ENCODE assay signal across 27 cellular contexts in genomic region chr11:12129227-12129626, GRCh38.
"Had no signal": no experiment of that assay in that cellular context is flagged by ENCODE, and none has a peak within 500 bp of the region (broad histone marks: within the 10 kb centered on the region; RNA-seq: fewer than 3 reads in every experiment).

No MANE protein-coding gene starts in this region.

- H3K36me3 Mint-ChIP-seq: natural killer cell; neural progenitor cell; stimulated activated memory B cell treated with anti-CD40 and anti-IgM and Interleukin-4, amounts not matched to agents 10 μg/mL and 1 μg/mL and 100 μg/mL, for 72 hours; type B pancreatic cell had no signal

- H3K9ac ChIP-seq: neural progenitor cell had no signal

- H3K27ac Mint-ChIP-seq: activated CD4-positive, alpha-beta T cell treated with anti-CD3 and anti-CD28 coated beads, Interleukin-2, amount 10 ng/mL, durations not matched to agents 7 days and 5 days; activated naive CD4-positive, alpha-beta T cell treated with anti-CD3 and anti-CD28 coated beads, Interleukin-2, amount 10 ng/mL, durations not matched to agents 7 days and 5 days; activated T-cell treated with anti-CD3 and anti-CD28 coated beads, Interleukin-2, amount 50 U/mL, for 24 hours; natural killer cell; neural progenitor cell; stimulated activated memory B cell treated with anti-CD40 and anti-IgM and Interleukin-4, amounts not matched to agents 10 μg/mL and 1 μg/mL and 100 μg/mL, for 72 hours; type B pancreatic cell had no signal

- H3K4me2 ChIP-seq: neural progenitor cell, smooth muscle cell had no signal

- H3K27me3 Mint-ChIP-seq: activated CD4-positive, alpha-beta memory T cell treated with anti-CD3 and anti-CD28 coated beads, Interleukin-2, amount 10 ng/mL, durations not matched to agents 7 days and 5 days; activated CD4-positive, alpha-beta T cell treated with anti-CD3 and anti-CD28 coated beads, Interleukin-2, amount 10 ng/mL, durations not matched to agents 7 days and 5 days; activated T-cell treated with anti-CD3 and anti-CD28 coated beads, Interleukin-2, amount 50 U/mL, for 24 hours; central memory CD8-positive, alpha-beta T cell had no signal

- H3K4me3 Mint-ChIP-seq: activated CD4-positive, alpha-beta memory T cell treated with anti-CD3 and anti-CD28 coated beads, Interleukin-2, amount 10 ng/mL, durations not matched to agents 7 days and 5 days; activated CD4-positive, alpha-beta T cell treated with anti-CD3 and anti-CD28 coated beads, Interleukin-2, amount 10 ng/mL, durations not matched to agents 7 days and 5 days; activated naive CD4-positive, alpha-beta T cell treated with anti-CD3 and anti-CD28 coated beads, Interleukin-2, amount 10 ng/mL, durations not matched to agents 7 days and 5 days; activated T-cell treated with anti-CD3 and anti-CD28 coated beads, Interleukin-2, amount 50 U/mL, for 24 hours; central memory CD8-positive, alpha-beta T cell; natural killer cell; neural progenitor cell; stimulated activated memory B cell treated with anti-CD40 and anti-IgM and Interleukin-4, amounts not matched to agents 10 μg/mL and 1 μg/mL and 100 μg/mL, for 72 hours; type B pancreatic cell had no signal

- H3K27me3 ChIP-seq: breast epithelium, left lung, neural progenitor cell, right atrium auricular region, vagina had no signal

- H3K9me3 ChIP-seq: breast epithelium, left lung, lower lobe of right lung, right atrium auricular region, vagina had no signal

- ATAC-seq: left lung, lower lobe of right lung, natural killer cell had no signal

- H3K36me3 ChIP-seq: breast epithelium, left lung, lower lobe of right lung, neural progenitor cell, right atrium auricular region, vagina had no signal

- H3K9me3 Mint-ChIP-seq: activated CD4-positive, alpha-beta memory T cell treated with anti-CD3 and anti-CD28 coated beads, Interleukin-2, amount 10 ng/mL, durations not matched to agents 7 days and 5 days; activated CD4-positive, alpha-beta T cell treated with anti-CD3 and anti-CD28 coated beads, Interleukin-2, amount 10 ng/mL, durations not matched to agents 7 days and 5 days; activated naive CD4-positive, alpha-beta T cell treated with anti-CD3 and anti-CD28 coated beads, Interleukin-2, amount 10 ng/mL, durations not matched to agents 7 days and 5 days; activated T-cell treated with anti-CD3 and anti-CD28 coated beads, Interleukin-2, amount 50 U/mL, for 24 hours; central memory CD8-positive, alpha-beta T cell; natural killer cell; neural progenitor cell; stimulated activated memory B cell treated with anti-CD40 and anti-IgM and Interleukin-4, amounts not matched to agents 10 μg/mL and 1 μg/mL and 100 μg/mL, for 72 hours; type B pancreatic cell had no signal

- FAIRE-seq: endometrium, frontal cortex had no signal

- H3K4me1 ChIP-seq: breast epithelium had no signal

- H3K4me3 ChIP-seq: breast epithelium, left lung, lower lobe of right lung, neural progenitor cell, right atrium auricular region, smooth muscle cell, vagina had no signal

- H3K27ac ChIP-seq: breast epithelium, left lung, lower lobe of right lung, neural progenitor cell, right atrium auricular region, vagina had no signal

- H2AFZ ChIP-seq: neural progenitor cell had no signal

- DNase-seq: activated CD4-positive, alpha-beta memory T cell treated with anti-CD3 and anti-CD28 coated beads, Interleukin-2, amount 10 ng/mL, durations not matched to agents 7 days and 5 days; activated CD4-positive, alpha-beta T cell treated with anti-CD3 and anti-CD28 coated beads, Interleukin-2, amount 10 ng/mL, durations not matched to agents 7 days and 5 days; activated CD4-positive, CD25-positive, alpha-beta regulatory T cell; activated CD8-positive, alpha-beta memory T cell treated with anti-CD3 and anti-CD28 coated beads, Interleukin-2, amount 50 U/mL, for 48 hours; activated effector memory CD4-positive, alpha-beta T cell treated with anti-CD3 and anti-CD28 coated beads, Interleukin-2, amount 50 U/mL, for 16 hours; activated naive CD4-positive, alpha-beta T cell treated with anti-CD3 and anti-CD28 coated beads, Interleukin-2, amount 10 ng/mL, durations not matched to agents 7 days and 5 days; activated T-cell treated with anti-CD3 and anti-CD28 coated beads, Interleukin-2, amount 50 U/mL, for 24 hours; effector CD8-positive, alpha-beta T cell; left lung; lower lobe of right lung; mesenchymal stem cell; natural killer cell; occipital lobe; stimulated activated CD4-positive, alpha-beta T cell treated with anti-CD3 and anti-CD28 coated beads, Interleukin-1b, Interleukin-23, amount 100 ng/mL, for 48 hours; stimulated activated CD4-positive, alpha-beta T cell treated with anti-CD3 and anti-CD28 coated beads, Interleukin-4, amount 100 ng/mL, for 4 hours; stimulated activated CD8-positive, alpha-beta memory T cell treated with anti-CD3 and anti-CD28 coated beads, Interleukin-4, amount 100 ng/mL, for 48 hours; T-helper 1 cell had no signal
